32 cellular contexts compared by ENCODE assay signal in the genomic region with DNA sequence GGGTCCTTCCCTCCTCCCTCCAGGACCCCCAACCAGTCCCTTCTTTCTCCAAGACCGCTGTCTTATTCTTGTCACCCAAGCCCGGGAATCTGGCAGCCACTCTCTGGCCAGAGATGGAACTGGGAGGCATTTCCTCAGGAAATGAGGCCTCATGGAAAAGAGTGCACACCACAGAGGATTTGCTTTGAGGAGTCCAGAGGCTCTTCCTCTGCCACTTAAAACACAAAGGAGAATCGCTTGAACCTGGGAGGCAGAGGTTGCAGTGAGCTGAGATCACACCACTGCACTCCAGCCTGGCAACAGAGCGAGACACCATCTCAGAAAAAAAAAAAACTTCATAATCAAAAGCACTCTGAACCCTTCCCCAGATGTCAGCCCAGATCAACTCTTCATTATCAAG.
"Had no signal": no experiment of that assay in that cellular context is flagged by ENCODE, and none has a peak within 500 bp of the region (broad histone marks: within the 10 kb centered on the region; RNA-seq: fewer than 3 reads in every experiment).

No MANE protein-coding gene starts in this region.

- ATAC-seq: activated CD8-positive, alpha-beta T cell treated with anti-CD3 and anti-CD28 coated beads for 36 hours; activated naive CD8-positive, alpha-beta T cell treated with anti-CD3 and anti-CD28 coated beads, Interleukin-2, amount 50 U/mL, for 24 hours; activated T-cell treated with anti-CD3 and anti-CD28 coated beads, Interleukin-2, amount 50 U/mL, for 4 hours; activated T-cell treated with anti-CD3 and anti-CD28 coated beads, Interleukin-2, amount 50 U/mL, for 72 hours; body of pancreas had no signal

- H3K4me1 Mint-ChIP-seq: activated B cell treated with CpG ODN at 0.5 μM for 24 hours; activated CD4-positive, alpha-beta T cell treated with anti-CD3 and anti-CD28 coated beads, Interleukin-2, amount 10 ng/mL, durations not matched to agents 24 days and 14 days; activated naive CD4-positive, alpha-beta T cell treated with anti-CD3 and anti-CD28 coated beads, Interleukin-2, amount 10 ng/mL, durations not matched to agents 7 days and 5 days; activated naive CD4-positive, alpha-beta T cell treated with anti-CD3 and anti-CD28 coated beads, Interleukin-2, amount 50 U/mL, for 24 hours; activated naive CD8-positive, alpha-beta T cell treated with anti-CD3 and anti-CD28 coated beads, Interleukin-2, amount 10 ng/mL, durations not matched to agents 7 days and 5 days; activated naive CD8-positive, alpha-beta T cell treated with anti-CD3 and anti-CD28 coated beads, Interleukin-2, amount 50 U/mL, for 24 hours had no signal

- H3K4me3 Mint-ChIP-seq: activated B cell treated with CpG ODN at 0.5 μM for 24 hours; activated CD4-positive, alpha-beta memory T cell treated with anti-CD3 and anti-CD28 coated beads for 36 hours; activated CD4-positive, alpha-beta T cell treated with anti-CD3 and anti-CD28 coated beads, Interleukin-2, amount 10 ng/mL, durations not matched to agents 24 days and 14 days; activated CD8-positive, alpha-beta T cell treated with anti-CD3 and anti-CD28 coated beads for 36 hours; activated naive CD4-positive, alpha-beta T cell treated with anti-CD3 and anti-CD28 coated beads, Interleukin-2, amount 10 ng/mL, durations not matched to agents 7 days and 5 days; activated naive CD4-positive, alpha-beta T cell treated with anti-CD3 and anti-CD28 coated beads, Interleukin-2, amount 50 U/mL, for 24 hours; activated naive CD8-positive, alpha-beta T cell; activated naive CD8-positive, alpha-beta T cell treated with anti-CD3 and anti-CD28 coated beads, Interleukin-2, amount 10 ng/mL, durations not matched to agents 7 days and 5 days; activated naive CD8-positive, alpha-beta T cell treated with anti-CD3 and anti-CD28 coated beads, Interleukin-2, amount 50 U/mL, for 24 hours; activated T-cell treated with anti-CD3 and anti-CD28 coated beads, Interleukin-2, amount 50 U/mL, for 4 hours; activated T-cell treated with anti-CD3 and anti-CD28 coated beads, Interleukin-2, amount 50 U/mL, for 72 hours; T-helper 1 cell treated with Interleukin-12 subunit alpha and Interleukin-12 subunit beta and Interleukin-4 antibody, amounts not matched to agents 30 μg/mL and 1 μg/mL, for 36 hours; T-helper 2 cell treated with Interferon-gamma antibody and Interleukin-4, amounts not matched to agents 5 μg/mL and 100 μg/mL, for 36 hours had no signal

- H3K27ac Mint-ChIP-seq: activated B cell treated with CpG ODN at 0.5 μM for 24 hours; activated CD4-positive, alpha-beta memory T cell treated with anti-CD3 and anti-CD28 coated beads for 36 hours; activated CD4-positive, alpha-beta T cell treated with anti-CD3 and anti-CD28 coated beads, Interleukin-2, amount 10 ng/mL, durations not matched to agents 24 days and 14 days; activated CD8-positive, alpha-beta T cell treated with anti-CD3 and anti-CD28 coated beads for 36 hours; activated naive CD4-positive, alpha-beta T cell treated with anti-CD3 and anti-CD28 coated beads, Interleukin-2, amount 10 ng/mL, durations not matched to agents 7 days and 5 days; activated naive CD4-positive, alpha-beta T cell treated with anti-CD3 and anti-CD28 coated beads, Interleukin-2, amount 50 U/mL, for 24 hours; activated naive CD8-positive, alpha-beta T cell; activated naive CD8-positive, alpha-beta T cell treated with anti-CD3 and anti-CD28 coated beads, Interleukin-2, amount 10 ng/mL, durations not matched to agents 7 days and 5 days; activated naive CD8-positive, alpha-beta T cell treated with anti-CD3 and anti-CD28 coated beads, Interleukin-2, amount 50 U/mL, for 24 hours; activated T-cell treated with anti-CD3 and anti-CD28 coated beads, Interleukin-2, amount 50 U/mL, for 72 hours; activated T-helper 2 cell treated with anti-CD3 and anti-CD28 coated beads, Interferon-gamma antibody, Interleukin-2, Interleukin-4, amounts not matched to agents 10 μg/mL and 5 μg/mL and 100 μg/mL, durations not matched to agents 14 hours and 24 hours and 36 hours; T-helper 1 cell treated with Interleukin-12 subunit alpha and Interleukin-12 subunit beta and Interleukin-4 antibody, amounts not matched to agents 30 μg/mL and 1 μg/mL, for 36 hours; T-helper 2 cell treated with Interferon-gamma antibody and Interleukin-4, amounts not matched to agents 5 μg/mL and 100 μg/mL, for 36 hours had no signal

- H3K27me3 Mint-ChIP-seq: activated naive CD4-positive, alpha-beta T cell treated with anti-CD3 and anti-CD28 coated beads, Interleukin-2, amount 50 U/mL, for 24 hours; activated naive CD8-positive, alpha-beta T cell treated with anti-CD3 and anti-CD28 coated beads, Interleukin-2, amount 50 U/mL, for 24 hours had no signal

- DNase-seq: activated B cell treated with CpG ODN at 0.5 μM for 24 hours; activated CD4-positive, alpha-beta memory T cell treated with anti-CD3 and anti-CD28 coated beads for 36 hours; activated CD4-positive, alpha-beta T cell treated with anti-CD3 and anti-CD28 coated beads for 4 hours; activated CD4-positive, alpha-beta T cell treated with anti-CD3 and anti-CD28 coated beads, Interleukin-2, amount 10 ng/mL, durations not matched to agents 24 days and 14 days; activated CD4-positive, alpha-beta T cell treated with anti-CD3 and anti-CD28 coated beads, Interleukin-2, amount 50 U/mL, for 1 hour; activated CD4-positive, alpha-beta T cell treated with anti-CD3 and anti-CD28 coated beads, Interleukin-2, amount 50 U/mL, for 4 hours; activated CD4-positive, CD25-positive, alpha-beta regulatory T cell treated with anti-CD3 and anti-CD28 coated beads, Interleukin-2, amount 50 U/mL, for 72 hours; activated CD8-positive, alpha-beta memory T cell treated with anti-CD3 and anti-CD28 coated beads, Interleukin-2, amount 50 U/mL, for 4 hours; activated CD8-positive, alpha-beta T cell treated with anti-CD3 and anti-CD28 coated beads for 36 hours; activated effector memory CD4-positive, alpha-beta T cell treated with Interleukin-2 at 50 U/mL for 16 hours; activated gamma-delta T cell; activated naive CD4-positive, alpha-beta T cell treated with anti-CD3 and anti-CD28 coated beads, Interleukin-2, amount 10 ng/mL, durations not matched to agents 7 days and 5 days; activated naive CD4-positive, alpha-beta T cell treated with Interleukin-2 at 50 U/mL for 16 hours; activated naive CD8-positive, alpha-beta T cell treated with anti-CD3 and anti-CD28 coated beads, Interleukin-2, amount 10 ng/mL, durations not matched to agents 7 days and 5 days; activated naive CD8-positive, alpha-beta T cell treated with anti-CD3 and anti-CD28 coated beads, Interleukin-2, amount 50 U/mL, for 24 hours; activated T-cell treated with anti-CD3 and anti-CD28 coated beads for 4 hours; activated T-cell treated with anti-CD3 and anti-CD28 coated beads, Interleukin-2, amount 50 U/mL, for 1 hour; activated T-cell treated with anti-CD3 and anti-CD28 coated beads, Interleukin-2, amount 50 U/mL, for 4 hours; activated T-cell treated with anti-CD3 and anti-CD28 coated beads, Interleukin-2, amount 50 U/mL, for 72 hours; aorta; body of pancreas; brain microvascular endothelial cell; central memory CD4-positive, alpha-beta T cell; SW 1271; T-helper 1 cell; T-helper 2 cell; T-helper 9 cell had no signal

- H3K9me3 Mint-ChIP-seq: activated B cell treated with CpG ODN at 0.5 μM for 24 hours; activated CD4-positive, alpha-beta memory T cell treated with anti-CD3 and anti-CD28 coated beads for 36 hours; activated CD4-positive, alpha-beta T cell treated with anti-CD3 and anti-CD28 coated beads, Interleukin-2, amount 10 ng/mL, durations not matched to agents 24 days and 14 days; activated CD8-positive, alpha-beta T cell treated with anti-CD3 and anti-CD28 coated beads for 36 hours; activated naive CD4-positive, alpha-beta T cell treated with anti-CD3 and anti-CD28 coated beads, Interleukin-2, amount 10 ng/mL, durations not matched to agents 7 days and 5 days; activated naive CD4-positive, alpha-beta T cell treated with anti-CD3 and anti-CD28 coated beads, Interleukin-2, amount 50 U/mL, for 24 hours; activated naive CD8-positive, alpha-beta T cell treated with anti-CD3 and anti-CD28 coated beads, Interleukin-2, amount 10 ng/mL, durations not matched to agents 7 days and 5 days; activated naive CD8-positive, alpha-beta T cell treated with anti-CD3 and anti-CD28 coated beads, Interleukin-2, amount 50 U/mL, for 24 hours; activated T-cell treated with anti-CD3 and anti-CD28 coated beads, Interleukin-2, amount 50 U/mL, for 4 hours; activated T-cell treated with anti-CD3 and anti-CD28 coated beads, Interleukin-2, amount 50 U/mL, for 72 hours; activated T-helper 2 cell treated with anti-CD3 and anti-CD28 coated beads, Interferon-gamma antibody, Interleukin-2, Interleukin-4, amounts not matched to agents 10 μg/mL and 5 μg/mL and 100 μg/mL, durations not matched to agents 14 hours and 24 hours and 36 hours; T-helper 1 cell treated with Interleukin-12 subunit alpha and Interleukin-12 subunit beta and Interleukin-4 antibody, amounts not matched to agents 30 μg/mL and 1 μg/mL, for 36 hours; T-helper 2 cell treated with Interferon-gamma antibody and Interleukin-4, amounts not matched to agents 5 μg/mL and 100 μg/mL, for 36 hours had no signal

- H3K36me3 Mint-ChIP-seq: activated CD4-positive, alpha-beta memory T cell treated with anti-CD3 and anti-CD28 coated beads for 36 hours; activated naive CD4-positive, alpha-beta T cell treated with anti-CD3 and anti-CD28 coated beads, Interleukin-2, amount 10 ng/mL, durations not matched to agents 7 days and 5 days; activated naive CD4-positive, alpha-beta T cell treated with anti-CD3 and anti-CD28 coated beads, Interleukin-2, amount 50 U/mL, for 24 hours; activated naive CD8-positive, alpha-beta T cell; activated naive CD8-positive, alpha-beta T cell treated with anti-CD3 and anti-CD28 coated beads, Interleukin-2, amount 10 ng/mL, durations not matched to agents 7 days and 5 days had no signal
